In genomic region chr4:15506464-15506863, GRCh38 we compare ENCODE assay signal across 20 cellular contexts. TPM values are rescaled to one million over a fixed set of nuclear protein-coding genes. Genes with fewer than 3 reads are reported as not detected.
DNase-seq lines count a peak whose midpoint lies in the region; TF ChIP-seq lines count a peak whose summit lies in the region.
"Had no signal": no experiment of that assay in that cellular context is flagged by ENCODE, and none has a peak within 500 bp of the region (broad histone marks: within the 10 kb centered on the region; RNA-seq: fewer than 3 reads in every experiment).

No MANE protein-coding gene starts in this region.

- DNase-seq in HT1080 (ENCODE audit: low read depth): peak; percentile 5
- DNase-seq in coronary artery (ENCODE audit: low spot score): no peak
- DNase-seq in islet precursor cell: peak; percentile 63
- no peak for DNase-seq in vagina (ENCODE audit: extremely low spot score in 2 of 2)
- DNase-seq in GM03348 (ENCODE audit: low spot score): no peak
- no peak for DNase-seq in NCI-H1436 treated with DMSO at 0.1 percent for 48 hours (lab: John Stamatoyannopoulos, UW)
- DNase-seq in G401 (ENCODE audit: low spot score): no peak
- DNase-seq in KG1 (lab: John Stamatoyannopoulos, UW): no peak
- DNase-seq: activated CD8-positive, alpha-beta T cell treated with anti-CD3 and anti-CD28 coated beads, Interleukin-2, amount 10 ng/mL, durations not matched to agents 7 days and 5 days; CD8-positive, alpha-beta memory T cell; DND-41; heart right ventricle; Karpas-422; NCI-H1436; NCI-H2227 treated with DMSO at 0.1 percent for 48 hours; ovary; RPMI8226; upper lobe of right lung; WERI-Rb-1 had no signal

- no peak for TF ChIP-seq POLR2A in vagina (IDR thresholded peaks at IDR 0.05)

- intact Hi-C loops in vagina (cut with DNase I): no loop called here

- no peaks in the 10 kb centered on the region for H3K9me3 ChIP-seq in vagina
- H3K9me3 ChIP-seq: heart right ventricle, ovary, upper lobe of right lung had no signal

- in situ Hi-C loops in G401 (cut with HindIII; ENCODE audit: low sequenced_read_pairs): no loop called here

- no peaks in the 10 kb centered on the region for H3K27me3 ChIP-seq in vagina
- H3K27me3 ChIP-seq: heart right ventricle, ovary, upper lobe of right lung had no signal

- H3K36me3 ChIP-seq in vagina: peaks cover 0 to 9% of the 10 kb centered on the region in 2 donors
- H3K36me3 ChIP-seq: ovary had no signal

- H3K4me1 ChIP-seq in vagina: peaks cover 17% of the 10 kb centered on the region
- H3K4me1 ChIP-seq: heart right ventricle, upper lobe of right lung had no signal

- peak overlapping the region; percentile 9 to 13 for H3K27ac ChIP-seq in coronary artery
- H3K27ac ChIP-seq in vagina: peak overlapping the region; percentile 17
- H3K27ac ChIP-seq: heart right ventricle, ovary, upper lobe of right lung, WERI-Rb-1 had no signal

- TF ChIP-seq CTCF in coronary artery (IDR thresholded peaks at IDR 0.05) (no peak), vagina (IDR thresholded peaks at IDR 0.05) (no peak)

- H3K4me3 ChIP-seq in coronary artery (no peak overlapping the region), vagina (no peak overlapping the region)
- H3K4me3 ChIP-seq: heart right ventricle, ovary, upper lobe of right lung had no signal

RNA-seq across cellular contexts. Expression of gene CC2D2A, which starts 36.8 kb away (rescaled TPM):
- total RNA-seq in HT1080 (2014; rRNA removed; shearing (Covaris generic)): 15.3 and 22.0 TPM in 2 replicates
- 10.2 and 13.6 TPM in 2 replicates for polyA plus RNA-seq in HT1080 (2015; cell fraction: cytosol; rRNA removed)
- polyA plus RNA-seq in HT1080 (2015; cell fraction: nucleus; rRNA removed): 19.3 and 45.2 TPM in 2 replicates
- total RNA-seq in vagina: 33.1 TPM
- total RNA-seq in G401 (2014; rRNA removed; shearing (Covaris generic)): 7.6 and 24.7 TPM in 2 replicates
- total RNA-seq: activated CD8-positive, alpha-beta T cell treated with anti-CD3 and anti-CD28 coated beads, Interleukin-2, amount 10 ng/mL, durations not matched to agents 7 days and 5 days; activated T-helper 1 cell treated with anti-CD3 and anti-CD28 coated beads, Interleukin-12 subunit alpha, Interleukin-12 subunit beta, Interleukin-2, Interleukin-4 antibody, amounts not matched to agents 30 ng/mL and 10 ng/mL and 1 ng/mL, durations not matched to agents 14 hours and 24 hours and 36 hours; CD8-positive, alpha-beta memory T cell had no signal

Comparison
In these comparisons a context has a peak if more than half of its experiments do, and no peak if none do; other contexts are left out.
1. DNase-seq: peak in HT1080 (single experiment) and islet precursor cell (single experiment); none in coronary artery (single experiment), vagina (0 of 2), GM03348 (single experiment), NCI-H1436 treated with DMSO at 0.1 percent for 48 hours (single experiment), G401 (single experiment) and KG1 (single experiment).